1 cellular context compared by ENCODE assay signal in the genomic region with DNA sequence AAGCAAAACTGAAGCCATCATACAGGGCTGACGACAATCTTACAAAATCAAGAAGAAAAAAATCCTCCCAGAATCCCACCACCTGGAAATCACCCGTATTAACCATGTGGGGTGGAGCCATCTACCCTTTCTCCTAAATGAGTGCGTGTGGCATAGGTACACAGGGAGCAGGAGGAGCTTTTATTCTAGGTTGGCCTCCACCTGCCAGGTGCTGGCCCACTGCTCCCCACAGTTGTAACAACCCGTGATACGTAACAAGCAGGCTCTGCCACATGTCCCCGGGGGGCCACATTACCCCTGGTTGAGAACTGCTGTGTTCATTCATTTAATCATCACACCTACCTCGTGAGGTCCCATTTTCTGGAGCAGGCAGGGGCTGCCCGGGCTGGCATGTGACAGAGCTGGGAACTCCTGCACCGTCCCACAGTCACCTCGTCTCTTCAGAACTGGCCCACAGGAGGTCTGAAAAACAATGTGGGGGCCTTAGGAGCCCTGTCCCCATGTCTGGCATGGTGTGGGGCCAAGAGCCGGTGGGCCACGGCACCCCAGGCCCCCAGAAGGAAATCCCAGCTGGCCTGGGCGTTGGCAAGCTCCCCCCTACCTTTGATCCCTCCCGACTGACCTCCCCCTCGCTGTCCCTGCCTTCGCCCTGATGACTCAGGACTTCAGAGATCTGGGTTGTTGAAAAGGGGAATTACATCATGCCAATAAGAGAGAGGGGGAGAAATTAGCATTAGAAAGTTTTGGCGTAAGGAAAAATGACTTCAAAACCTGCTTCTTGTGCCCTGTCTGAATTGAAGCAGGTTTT.
TF ChIP-seq lines count a peak whose summit lies in the region.

No MANE protein-coding gene starts in this region.

TF ChIP-seq in HepG2, 621 proteins besides CTCF, POLR2A, EP300 and RAD21 (continued from another document and continues in another):
- TF ChIP-seq HOMEZ (CRISPR knock-in tag; IDR thresholded peaks at IDR 0.05; ENCODE audit: low read depth) (peak; percentile 43; the same call in 1 of the 2 replicates), NCOA1 (CRISPR knock-in tag; IDR thresholded peaks at IDR 0.05) (no peak), SMAD1 (CRISPR knock-in tag; IDR thresholded peaks at IDR 0.05; ENCODE audit: borderline replicate concordance, low read depth) (0 out of 2 replicates have a peak, but pooled peaks have one; percentile 69), RBM22 (optimal IDR thresholded peaks at IDR 0.05; ENCODE audit: low read length) (no peak), ZNF644 (CRISPR knock-in tag; IDR thresholded peaks at IDR 0.05; ENCODE audit: low read depth) (peak; percentile 66; the same call in 1 of the 2 replicates), ARID3A (IDR thresholded peaks at IDR 0.05; ENCODE audit: low read depth, low read length) (peak; percentile 47; the same call in 1 of the 2 replicates), MAFF (IDR thresholded peaks at IDR 0.05; ENCODE audit: low read depth, low read length) (peak; percentile 82), TGIF2 (CRISPR knock-in tag; IDR thresholded peaks at IDR 0.05) (peak; percentile 85), MIXL1 (CRISPR knock-in tag; IDR thresholded peaks at IDR 0.05) (no peak), SRSF9 (IDR thresholded peaks at IDR 0.05; ENCODE audit: borderline replicate concordance, insufficient read depth, low read depth, low read length, poor library complexity, severe bottlenecking) (no peak), HNRNPUL1 (IDR thresholded peaks at IDR 0.05; ENCODE audit: low read depth, low read length) (no peak), ARNTL (CRISPR knock-in tag; IDR thresholded peaks at IDR 0.05) (0 out of 2 replicates have a peak, but pooled peaks have one; percentile 23), ZNF883 (CRISPR knock-in tag; IDR thresholded peaks at IDR 0.05; ENCODE audit: not compliant biosample characterization) (no peak), KAT8 (CRISPR knock-in tag; IDR thresholded peaks at IDR 0.05) (peak; percentile 65; the same call in 1 of the 2 replicates), ZBTB37 (CRISPR knock-in tag; IDR thresholded peaks at IDR 0.05) (no peak), ZNF569 (CRISPR knock-in tag; IDR thresholded peaks at IDR 0.05; ENCODE audit: borderline replicate concordance) (no peak), CREM (IDR thresholded peaks at IDR 0.05) (peak; percentile 54; the same call in 1 of the 2 replicates), CREM (CRISPR knock-in tag; IDR thresholded peaks at IDR 0.05) (no peak), DNMT3B (CRISPR knock-in tag; conservative IDR thresholded peaks at IDR 0.05) (0 out of 2 replicates have a peak, but pooled peaks have one; percentile 50), GFI1 (CRISPR knock-in tag; IDR thresholded peaks at IDR 0.05; ENCODE audit: borderline replicate concordance) (peak; percentile 10; the same call in 1 of the 2 replicates), RARA (CRISPR knock-in tag; IDR thresholded peaks at IDR 0.05) (peak; percentile 96), HMG20A (CRISPR knock-in tag; IDR thresholded peaks at IDR 0.05; ENCODE audit: borderline replicate concordance) (peak; percentile 75; the same call in 1 of the 2 replicates), PRPF4 (IDR thresholded peaks at IDR 0.05; ENCODE audit: low read depth, low read length, poor library complexity, severe bottlenecking) (no peak), ZNF629 (CRISPR knock-in tag; conservative IDR thresholded peaks at IDR 0.05) (peak; percentile 42; the same call in 1 of the 2 replicates), ZSCAN25 (CRISPR knock-in tag; IDR thresholded peaks at IDR 0.05) (0 out of 2 replicates have a peak, but pooled peaks have one; percentile 40), ZNF788 (CRISPR knock-in tag; IDR thresholded peaks at IDR 0.05; ENCODE audit: borderline replicate concordance) (peak; percentile 61), ZNF280B (CRISPR knock-in tag; IDR thresholded peaks at IDR 0.05; ENCODE audit: borderline replicate concordance) (0 out of 2 replicates have a peak, but pooled peaks have one; percentile 38), ZNF34 (CRISPR knock-in tag; IDR thresholded peaks at IDR 0.05; ENCODE audit: borderline replicate concordance) (no peak), ARID4A (CRISPR knock-in tag; IDR thresholded peaks at IDR 0.05; ENCODE audit: borderline replicate concordance) (no peak), MZF1 (CRISPR knock-in tag; IDR thresholded peaks at IDR 0.05; ENCODE audit: borderline replicate concordance) (0 out of 2 replicates have a peak, but pooled peaks have one; percentile 82), STAT5B (CRISPR knock-in tag; IDR thresholded peaks at IDR 0.05) (no peak), ZNF562 (CRISPR knock-in tag; IDR thresholded peaks at IDR 0.05; ENCODE audit: borderline replicate concordance) (no peak), PHF21A (CRISPR knock-in tag; IDR thresholded peaks at IDR 0.05) (0 out of 2 replicates have a peak, but pooled peaks have one; percentile 25), NFAT5 (CRISPR knock-in tag; IDR thresholded peaks at IDR 0.05) (0 out of 2 replicates have a peak, but pooled peaks have one; percentile 21), ZBTB20 (CRISPR knock-in tag; IDR thresholded peaks at IDR 0.05; ENCODE audit: borderline replicate concordance, low read depth) (no peak), NFKBIZ (CRISPR knock-in tag; IDR thresholded peaks at IDR 0.05) (0 out of 2 replicates have a peak, but pooled peaks have one; percentile 57), ZNF558 (CRISPR knock-in tag; IDR thresholded peaks at IDR 0.05; ENCODE audit: borderline replicate concordance) (peak; percentile 10; the same call in 1 of the 2 replicates), GABPB1 (CRISPR knock-in tag; IDR thresholded peaks at IDR 0.05) (peak; percentile 55), ZC3H4 (CRISPR knock-in tag; IDR thresholded peaks at IDR 0.05; ENCODE audit: borderline replicate concordance) (no peak), HNRNPLL (IDR thresholded peaks at IDR 0.05; ENCODE audit: low read depth, low read length, poor library complexity, severe bottlenecking) (no peak), ZNF746 (CRISPR knock-in tag; IDR thresholded peaks at IDR 0.05) (peak; percentile 93), MXD3 (CRISPR knock-in tag; IDR thresholded peaks at IDR 0.05) (0 out of 2 replicates have a peak, but pooled peaks have one; percentile 15), MXD4 (CRISPR knock-in tag; IDR thresholded peaks at IDR 0.05) (no peak)
